In the genomic region with DNA sequence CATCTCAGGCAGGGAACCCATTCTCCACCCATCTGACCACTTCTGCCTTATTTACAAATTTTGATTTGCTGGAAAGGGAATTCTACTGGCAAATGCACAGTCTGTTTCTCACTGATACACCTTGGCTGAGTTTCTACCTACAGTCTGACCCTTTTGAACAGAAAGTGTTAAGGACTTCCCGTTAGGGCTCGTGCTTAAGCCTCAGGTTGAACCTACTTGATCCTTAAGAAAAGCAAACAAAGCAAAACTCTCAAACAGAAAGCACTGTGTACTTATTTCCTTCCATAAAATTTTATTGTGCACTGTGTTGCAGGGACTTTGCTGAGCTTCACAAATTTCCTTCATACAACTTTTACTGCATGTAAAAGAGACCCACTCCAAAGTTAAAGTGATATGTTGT, we compare ENCODE assay signal across 18 cellular contexts.
"Had no signal": no experiment of that assay in that cellular context is flagged by ENCODE, and none has a peak within 500 bp of the region (broad histone marks: within the 10 kb centered on the region; RNA-seq: fewer than 3 reads in every experiment).

No MANE protein-coding gene starts in this region.

- H3K36me3 ChIP-seq: esophagus muscularis mucosa, gastrocnemius medialis, heart right ventricle, right lobe of liver, tibial artery had no signal

- H3K9me3 Mint-ChIP-seq: dendritic cell treated with granulocyte-macrophage colony-stimulating factor and Interleukin-4, amounts not matched to agents 40 ng/mL and 50 ng/mL, for 4 days; stimulated activated memory B cell treated with anti-CD40 and anti-IgM and Interleukin-4, amounts not matched to agents 10 μg/mL and 1 μg/mL and 100 μg/mL, for 72 hours had no signal

- H3K27me3 ChIP-seq: esophagus muscularis mucosa, gastrocnemius medialis, heart right ventricle, right lobe of liver, tibial artery had no signal

- H3K4me1 Mint-ChIP-seq: memory B cell; nephron; stimulated activated memory B cell treated with anti-CD40 and anti-IgM and Interleukin-4, amounts not matched to agents 10 μg/mL and 1 μg/mL and 100 μg/mL, for 72 hours had no signal

- H3K4me3 ChIP-seq: esophagus muscularis mucosa, gastrocnemius medialis, heart right ventricle, psoas muscle, right lobe of liver, tibial artery had no signal

- H3K27ac Mint-ChIP-seq: dendritic cell treated with granulocyte-macrophage colony-stimulating factor and Interleukin-4, amounts not matched to agents 40 ng/mL and 50 ng/mL, for 4 days; effector memory CD8-positive, alpha-beta T cell; memory B cell; mesothelial cell of epicardium; nephron; stimulated activated memory B cell treated with anti-CD40 and anti-IgM and Interleukin-4, amounts not matched to agents 10 μg/mL and 1 μg/mL and 100 μg/mL, for 72 hours; stimulated activated naive CD8-positive, alpha-beta T cell treated with anti-CD3 and anti-CD28 coated beads, Interleukin-15, Interleukin-2, amounts not matched to agents 100 ng/mL and 50 ng/mL, for 24 hours had no signal

- H3K4me3 Mint-ChIP-seq: dendritic cell treated with granulocyte-macrophage colony-stimulating factor and Interleukin-4, amounts not matched to agents 40 ng/mL and 50 ng/mL, for 4 days; effector memory CD8-positive, alpha-beta T cell; memory B cell; mesothelial cell of epicardium; nephron; stimulated activated memory B cell treated with anti-CD40 and anti-IgM and Interleukin-4, amounts not matched to agents 10 μg/mL and 1 μg/mL and 100 μg/mL, for 72 hours; stimulated activated naive CD8-positive, alpha-beta T cell treated with anti-CD3 and anti-CD28 coated beads, Interleukin-15, Interleukin-2, amounts not matched to agents 100 ng/mL and 50 ng/mL, for 24 hours had no signal

- ATAC-seq: effector memory CD8-positive, alpha-beta T cell; gastrocnemius medialis; heart right ventricle; left cardiac atrium; psoas muscle; right lobe of liver; stimulated activated memory B cell treated with anti-CD40 and anti-IgM and Interleukin-4, amounts not matched to agents 10 μg/mL and 1 μg/mL and 100 μg/mL, for 72 hours had no signal

- H3K27ac ChIP-seq: epithelial cell of prostate, esophagus muscularis mucosa, gastrocnemius medialis, heart right ventricle, psoas muscle, right lobe of liver, tibial artery had no signal

- DNase-seq: effector memory CD8-positive, alpha-beta T cell; gastrocnemius medialis; heart right ventricle; kidney; left cardiac atrium; psoas muscle; retina; right lobe of liver; stimulated activated CD4-positive, alpha-beta T cell treated with anti-CD3 and anti-CD28 coated beads, Interleukin-4, amount 100 ng/mL, for 24 hours; tibial artery had no signal

- H3K27me3 Mint-ChIP-seq: dendritic cell treated with granulocyte-macrophage colony-stimulating factor and Interleukin-4, amounts not matched to agents 40 ng/mL and 50 ng/mL, for 4 days; effector memory CD8-positive, alpha-beta T cell; memory B cell; stimulated activated memory B cell treated with anti-CD40 and anti-IgM and Interleukin-4, amounts not matched to agents 10 μg/mL and 1 μg/mL and 100 μg/mL, for 72 hours; stimulated activated naive CD8-positive, alpha-beta T cell treated with anti-CD3 and anti-CD28 coated beads, Interleukin-15, Interleukin-2, amounts not matched to agents 100 ng/mL and 50 ng/mL, for 24 hours had no signal

- H3K36me3 Mint-ChIP-seq: memory B cell; mesothelial cell of epicardium; stimulated activated memory B cell treated with anti-CD40 and anti-IgM and Interleukin-4, amounts not matched to agents 10 μg/mL and 1 μg/mL and 100 μg/mL, for 72 hours had no signal

- H3K4me1 ChIP-seq: gastrocnemius medialis, heart right ventricle, psoas muscle, right lobe of liver, tibial artery had no signal

- H3K9me3 ChIP-seq: gastrocnemius medialis, psoas muscle, right lobe of liver, tibial artery had no signal
